ENCODE assay signal across 22 cellular contexts in the genomic region with DNA sequence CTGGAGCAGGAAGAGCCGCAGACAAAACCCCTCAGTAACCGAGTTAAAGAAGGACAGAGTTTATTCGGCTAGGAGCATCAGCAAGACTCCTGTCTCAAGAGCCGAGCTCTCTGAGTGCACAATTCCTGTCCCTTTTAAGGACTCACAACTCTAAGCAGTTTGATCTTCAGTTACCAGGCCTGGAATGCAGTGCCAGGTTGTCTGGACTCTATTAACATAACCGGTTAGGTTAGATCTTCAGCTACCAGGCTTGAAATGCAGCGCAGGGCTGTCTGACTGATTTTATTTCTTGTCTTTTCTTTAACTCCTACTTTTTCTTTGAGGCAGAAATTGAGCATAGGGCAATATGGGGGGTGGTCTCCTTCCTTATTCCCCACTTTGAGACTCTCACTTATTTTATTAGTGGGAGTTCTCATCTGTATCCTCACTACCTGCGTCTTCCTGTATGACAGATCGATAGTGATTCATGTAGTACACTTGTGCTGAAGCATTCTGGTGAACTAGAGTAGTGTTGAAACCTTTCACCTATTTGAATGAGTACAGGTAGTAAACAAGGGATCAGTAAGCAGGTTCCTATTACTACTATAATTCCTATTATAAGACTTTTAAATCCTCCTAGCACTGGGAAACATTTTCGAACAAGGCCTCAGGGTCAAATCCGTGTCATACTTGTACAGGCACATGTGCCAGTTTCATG. TPM values are rescaled to one million over a fixed set of nuclear protein-coding genes. Genes with fewer than 3 reads are reported as not detected.
A peak's percentile ranks its signal among the peaks of the same experiment; 100 is the strongest.
DNase-seq lines count a peak whose midpoint lies in the region; ATAC-seq, FAIRE-seq and TF ChIP-seq lines count a peak whose summit lies in the region.
"Had no signal": no experiment of that assay in that cellular context is flagged by ENCODE, and none has a peak within 500 bp of the region (broad histone marks: within the 10 kb centered on the region; RNA-seq: fewer than 3 reads in every experiment).

No MANE protein-coding gene starts in this region.

- 60% methylated on average over 10 of the region's 10 CpGs for WGBS in GM12878 (ENCODE audit: insufficient coverage, insufficient replicate concordance, low lambda C conversion rate, missing lambda C conversion rate)

- no peak for TF ChIP-seq EP300 in GM12878 (IDR thresholded peaks at IDR 0.05; ENCODE audit: borderline replicate concordance in 1 of 2, control insufficient read depth in 1 of 2, low read depth in 2 of 2, low read length in 2 of 2)

- H3K4me3 ChIP-seq in LNCaP clone FGC (ENCODE audit: low read depth, low read length) (no peak overlapping the region), GM12878 (no peak overlapping the region), upper lobe of right lung (no peak overlapping the region)
- H3K4me3 ChIP-seq: BLaER1, coronary artery had no signal

- no peaks in the 10 kb centered on the region for H3K79me2 ChIP-seq in GM12878 (ENCODE audit: control insufficient read depth, insufficient read depth, low read length)

- CTCF ChIA-PET in GM12878 (lab: Yijun Ruan, JAX): interaction anchor here (0.6 kb wide), 1 partner anchor 39 kb away, joined by 3 read pairs; no protein-coding TSS in a partner anchor

- POLR2A ChIA-PET in GM12878 (lab: Charles Lee): no interaction called here

- TF ChIP-seq RAD21 in GM12878 (IDR thresholded peaks at IDR 0.05; ENCODE audit: insufficient read depth, low read depth, low read length): no peak

- H3K4me1 ChIP-seq in GM12878 (ENCODE audit: control insufficient read depth, insufficient read depth, low read length): no peaks in the 10 kb centered on the region
- H3K4me1 ChIP-seq in upper lobe of right lung: no peaks in the 10 kb centered on the region
- H3K4me1 ChIP-seq: BLaER1 had no signal

- no peak overlapping the region for H3K4me2 ChIP-seq in GM12878 (ENCODE audit: control insufficient read depth, insufficient read depth)
- H3K4me2 ChIP-seq: BLaER1, KMS-11 had no signal

- H3K27me3 ChIP-seq in GM12878 (replicated peaks in 1 of 2; ENCODE audit: control insufficient read depth in 2 of 2, insufficient read depth in 2 of 2, low read length in 1 of 2) (no peaks in the 10 kb centered on the region), upper lobe of right lung (no peaks in the 10 kb centered on the region)
- H3K27me3 ChIP-seq: BLaER1, neutrophil had no signal

- H3K9me3 ChIP-seq in GM12878 (replicated peaks; ENCODE audit: control insufficient read depth, insufficient read depth, low read length) (no peaks in the 10 kb centered on the region), upper lobe of right lung (no peaks in the 10 kb centered on the region)
- H3K9me3 ChIP-seq: BLaER1, neutrophil had no signal

- ATAC-seq in GM12878: no peak
- peak; percentile 97 for ATAC-seq in upper lobe of right lung
- ATAC-seq: sciatic nerve had no signal

- no peak overlapping the region for H2AFZ ChIP-seq in GM12878 (ENCODE audit: control insufficient read depth, low read depth, low read length)

- no peak overlapping the region for H3K9ac ChIP-seq in GM12878 (ENCODE audit: control insufficient read depth, insufficient read depth, low read length)
- H3K9ac ChIP-seq: BLaER1, KMS-11 had no signal

- RAD21 ChIA-PET in GM12878 (lab: Charles Lee; ENCODE audit: unreplicated experiment): no interaction called here

- peak; percentile 47 for FAIRE-seq in GM12878 (lab: Jason Lieb, UNC)

- H4K20me1 ChIP-seq in GM12878 (ENCODE audit: control insufficient read depth, insufficient read depth): no peaks in the 10 kb centered on the region
- H4K20me1 ChIP-seq: BLaER1 had no signal

- in situ Hi-C loops in GM12878 (cut with MboI): no loop called here

- intact Hi-C loops in GM12878 (cut with micrococcal nuclease; ENCODE audit: unreplicated experiment): no loop called here
- intact Hi-C loops in upper lobe of right lung (cut with DNase I): no loop called here

- no peak for TF ChIP-seq CTCF in LNCaP clone FGC (IDR thresholded peaks at IDR 0.05; ENCODE audit: control insufficient read depth, extremely low read depth, insufficient read depth)
- no peak for TF ChIP-seq CTCF in GM12878 (IDR thresholded peaks at IDR 0.05 in 2 of 3, conservative IDR thresholded peaks at IDR 0.05 in 1 of 3; ENCODE audit: control insufficient read depth in 2 of 3, extremely low read depth in 1 of 3, insufficient read depth in 1 of 3, low read depth in 3 of 3, low read length in 3 of 3)
- no peak for TF ChIP-seq CTCF in upper lobe of right lung (IDR thresholded peaks at IDR 0.05)

- DNase-seq in LNCaP clone FGC (ENCODE audit: low read depth) (peak; percentile 79), GM12878 (ENCODE audit: low read depth, low spot score) (no peak), kidney tubule cell (ENCODE audit: low spot score) (peak; percentile 68), upper lobe of right lung (no peak), caudate nucleus (lab: John Stamatoyannopoulos, UW) (no peak), AG20443 (ENCODE audit: low spot score) (no peak)
- no peak for DNase-seq in activated CD4-positive, alpha-beta T cell treated with anti-CD3 and anti-CD28 coated beads for 4 hours
- DNase-seq: activated CD8-positive, alpha-beta memory T cell treated with anti-CD3 and anti-CD28 coated beads, Interleukin-2, amount 50 U/mL, for 48 hours; aorta; DMS 273 treated with DMSO at 0.1 percent for 48 hours; immature natural killer cell; midbrain; NCI-H345; SHP77 treated with DMSO at 0.1 percent for 48 hours; stimulated activated CD4-positive, alpha-beta T cell treated with anti-CD3 and anti-CD28 coated beads, Interleukin-2, amount 100 ng/mL, for 24 hours; substantia nigra had no signal

- SMC1A ChIA-PET in GM12878 (lab: Charles Lee; ENCODE audit: uncharacterized antibody, unreplicated experiment): no interaction called here

- BruUV-seq in GM12878 (replicated peaks; lab: Mats Ljungman, UMichigan): no TSS peak

- H3K36me3 ChIP-seq in GM12878 (ENCODE audit: control insufficient read depth in 2 of 2, insufficient read depth in 2 of 2, low read length in 1 of 2) (no peaks in the 10 kb centered on the region), upper lobe of right lung (no peaks in the 10 kb centered on the region)
- H3K36me3 ChIP-seq: BLaER1, neutrophil had no signal

- no peak overlapping the region for H3K27ac ChIP-seq in GM12878 (ENCODE audit: control insufficient read depth, insufficient read depth)
- no peak overlapping the region for H3K27ac ChIP-seq in upper lobe of right lung
- no peak overlapping the region for H3K27ac ChIP-seq in caudate nucleus (ENCODE audit: low read depth, low read length)
- H3K27ac ChIP-seq: BLaER1, coronary artery, KMS-11, neutrophil had no signal

- TF ChIP-seq POLR2A in GM12878 (IDR thresholded peaks at IDR 0.05; ENCODE audit: low read depth, low read length): no peak

TF ChIP-seq in GM12878, 131 proteins besides CTCF, POLR2A, EP300 and RAD21 (continues in another document):
- TF ChIP-seq POLR2AphosphoS2 (IDR thresholded peaks at IDR 0.05; ENCODE audit: low read depth, low read length) (no peak), PML (IDR thresholded peaks at IDR 0.05; ENCODE audit: low read length) (no peak), FOXM1 (IDR thresholded peaks at IDR 0.05; ENCODE audit: low read depth, low read length) (no peak), MYB (IDR thresholded peaks at IDR 0.05; ENCODE audit: borderline replicate concordance, low read depth, low read length) (no peak)
- TF ChIP-seq, protein P1, sequence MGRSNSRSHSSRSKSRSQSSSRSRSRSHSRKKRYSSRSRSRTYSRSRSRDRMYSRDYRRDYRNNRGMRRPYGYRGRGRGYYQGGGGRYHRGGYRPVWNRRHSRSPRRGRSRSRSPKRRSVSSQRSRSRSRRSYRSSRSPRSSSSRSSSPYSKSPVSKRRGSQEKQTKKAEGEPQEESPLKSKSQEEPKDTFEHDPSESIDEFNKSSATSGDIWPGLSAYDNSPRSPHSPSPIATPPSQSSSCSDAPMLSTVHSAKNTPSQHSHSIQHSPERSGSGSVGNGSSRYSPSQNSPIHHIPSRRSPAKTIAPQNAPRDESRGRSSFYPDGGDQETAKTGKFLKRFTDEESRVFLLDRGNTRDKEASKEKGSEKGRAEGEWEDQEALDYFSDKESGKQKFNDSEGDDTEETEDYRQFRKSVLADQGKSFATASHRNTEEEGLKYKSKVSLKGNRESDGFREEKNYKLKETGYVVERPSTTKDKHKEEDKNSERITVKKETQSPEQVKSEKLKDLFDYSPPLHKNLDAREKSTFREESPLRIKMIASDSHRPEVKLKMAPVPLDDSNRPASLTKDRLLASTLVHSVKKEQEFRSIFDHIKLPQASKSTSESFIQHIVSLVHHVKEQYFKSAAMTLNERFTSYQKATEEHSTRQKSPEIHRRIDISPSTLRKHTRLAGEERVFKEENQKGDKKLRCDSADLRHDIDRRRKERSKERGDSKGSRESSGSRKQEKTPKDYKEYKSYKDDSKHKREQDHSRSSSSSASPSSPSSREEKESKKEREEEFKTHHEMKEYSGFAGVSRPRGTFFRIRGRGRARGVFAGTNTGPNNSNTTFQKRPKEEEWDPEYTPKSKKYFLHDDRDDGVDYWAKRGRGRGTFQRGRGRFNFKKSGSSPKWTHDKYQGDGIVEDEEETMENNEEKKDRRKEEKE (IDR thresholded peaks at IDR 0.05): no peak

RNA-seq across cellular contexts. Expression of a gene that starts 58.7 kb away (rescaled TPM):
- total RNA-seq in GM12878 (2013; cell fraction: nucleolus; rRNA removed): not detected in 2 replicates
- not detected in 2 replicates for total RNA-seq in GM12878 (2014; rRNA removed)
- not detected in 2 replicates for total RNA-seq in GM12878 (2014; rRNA removed; fragmentation: Illumina TruSeq; extraction: Trizol)
- total RNA-seq in GM12878 (2021): not detected in 2 replicates
- polyA plus RNA-seq in GM12878 (2011; ENCODE audit: low read depth): not detected
- polyA plus RNA-seq in GM12878 (2011; rRNA removed): not detected in 2 replicates
- polyA plus RNA-seq in GM12878 (2011; cell fraction: cytosol; rRNA removed): 0.01 TPM in 1 of 2 replicates, not detected in the other
- not detected in 2 replicates for polyA plus RNA-seq in GM12878 (2011; cell fraction: nucleus; rRNA removed)
- polyA plus RNA-seq in GM12878 (2012): not detected in 2 replicates
- not detected in 2 replicates for polyA plus RNA-seq in GM12878 (2014; fragmentation: Illumina TruSeq; extraction: Trizol)
- not detected for polyA plus RNA-seq in GM12878 (2014; fragmentation: Nextera tagmentation; extraction: Ambion mirVana)
- polyA plus RNA-seq in GM12878 (2014; rRNA removed): not detected in 2 replicates
- polyA plus RNA-seq in GM12878 (2016; fragmentation: Nextera tagmentation; extraction: Ambion mirVana): not detected
- not detected in 2 replicates for polyA minus RNA-seq in GM12878 (2011; rRNA and poly(A)+ RNA removed)
- polyA minus RNA-seq in GM12878 (2011; cell fraction: cytosol; rRNA and poly(A)+ RNA removed): not detected in 2 replicates
- not detected in 2 replicates for polyA minus RNA-seq in GM12878 (2011; cell fraction: nucleus; rRNA and poly(A)+ RNA removed)
- total RNA-seq in upper lobe of right lung: 0.61 TPM
- total RNA-seq: epithelial cell of proximal tubule had no signal
- polyA plus RNA-seq: aorta had no signal

Comparison
In these comparisons a context has a peak if more than half of its experiments do, and no peak if none do; other contexts are left out.
1. DNase-seq: peak in LNCaP clone FGC (single experiment) and kidney tubule cell (single experiment); none in GM12878 (single experiment), upper lobe of right lung (single experiment), activated CD4-positive, alpha-beta T cell treated with anti-CD3 and anti-CD28 coated beads for 4 hours (0 of 2), caudate nucleus (0 of 61) and AG20443 (single experiment).